23 cellular contexts compared by ENCODE assay signal in genomic region chr17:12137859-12138258, GRCh38.
"Had no signal": no experiment of that assay in that cellular context is flagged by ENCODE, and none has a peak within 500 bp of the region (broad histone marks: within the 10 kb centered on the region; RNA-seq: fewer than 3 reads in every experiment).

No MANE protein-coding gene starts in this region.

- FAIRE-seq: colon, endothelial cell of umbilical vein, islet of Langerhans, keratinocyte had no signal

- H3K4me3 ChIP-seq: coronary artery, dorsolateral prefrontal cortex, esophagus muscularis mucosa, gastrocnemius medialis, heart right ventricle, left lung, lower lobe of right lung, mucosa of descending colon had no signal

- H3K9me3 ChIP-seq: esophagus muscularis mucosa, lower lobe of right lung, mucosa of descending colon had no signal

- H3K27ac ChIP-seq: coronary artery, dorsolateral prefrontal cortex, esophagus muscularis mucosa, gastrocnemius medialis, heart right ventricle, left lung, lower lobe of right lung had no signal

- DNase-seq: dermis blood vessel endothelial cell; dorsolateral prefrontal cortex; effector CD4-positive, alpha-beta T cell; effector memory CD4-positive, alpha-beta T cell; foreskin melanocyte; gastrocnemius medialis; glutamatergic neuron; head of caudate nucleus; heart right ventricle; hippocampal formation; left cardiac atrium; left lung; left ventricle myocardium superior; lower lobe of right lung; mesenchymal stem cell; mucosa of descending colon; naive B cell had no signal

- H3K27me3 ChIP-seq: dorsolateral prefrontal cortex, esophagus muscularis mucosa, gastrocnemius medialis, heart right ventricle, left lung had no signal

- H3K4me1 ChIP-seq: esophagus muscularis mucosa, gastrocnemius medialis, heart right ventricle, left lung, lower lobe of right lung had no signal

- ATAC-seq: gastrocnemius medialis, heart right ventricle, left cardiac atrium, left lung, left ventricle myocardium superior, lower lobe of right lung, mucosa of descending colon had no signal
